27 cellular contexts compared by ENCODE assay signal in the genomic region with DNA sequence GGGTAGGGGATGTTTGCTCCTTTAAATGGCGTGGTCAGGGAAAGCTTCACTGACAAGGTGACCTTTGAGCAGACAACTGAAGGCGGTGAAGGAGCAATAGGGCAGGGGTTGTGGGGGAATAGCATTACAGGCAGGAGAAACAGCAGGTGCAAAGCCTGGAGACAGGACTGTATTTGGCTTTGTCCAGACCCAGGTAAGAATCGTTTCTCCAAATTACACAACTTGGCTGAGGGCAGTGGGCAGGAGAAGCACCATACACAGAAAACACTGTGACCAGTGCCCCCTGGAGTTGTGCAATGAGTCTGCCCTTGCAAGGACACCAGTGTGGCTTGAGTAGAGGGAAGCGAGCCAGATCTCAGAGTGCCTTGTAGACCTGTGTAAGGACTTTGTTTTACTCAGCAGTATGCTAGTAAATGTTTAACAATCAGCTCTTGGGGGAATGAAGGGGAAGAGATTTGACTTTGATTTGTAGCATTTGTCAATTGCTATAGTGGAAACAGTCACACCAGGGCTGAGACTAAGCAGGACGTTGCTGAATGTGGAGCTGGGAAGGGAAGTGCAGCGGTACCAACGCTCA.
DNase-seq lines count a peak whose midpoint lies in the region; ATAC-seq and TF ChIP-seq lines count a peak whose summit lies in the region.
"Had no signal": no experiment of that assay in that cellular context is flagged by ENCODE, and none has a peak within 500 bp of the region (broad histone marks: within the 10 kb centered on the region; RNA-seq: fewer than 3 reads in every experiment).

No MANE protein-coding gene starts in this region.

- no peak overlapping the region for H2BK120ac ChIP-seq in trophoblast cell (ENCODE audit: insufficient read depth, low read length, poor library complexity)

- no peak overlapping the region for H3K4me3 Mint-ChIP-seq in activated T-helper 2 cell treated with anti-CD3 and anti-CD28 coated beads, Interferon-gamma antibody, Interleukin-2, Interleukin-4, amounts not matched to agents 10 μg/mL and 5 μg/mL and 100 μg/mL, durations not matched to agents 14 hours and 24 hours and 36 hours (ENCODE audit: low read depth)
- no peak overlapping the region for H3K4me3 Mint-ChIP-seq in naive thymus-derived CD8-positive, alpha-beta T cell
- H3K4me3 Mint-ChIP-seq: activated CD4-positive, alpha-beta T cell treated with anti-CD3 and anti-CD28 coated beads, Interleukin-2, amount 10 ng/mL, durations not matched to agents 7 days and 5 days; CD14-positive monocyte; naive thymus-derived CD4-positive, alpha-beta T cell had no signal

- no peak overlapping the region for H3K4ac ChIP-seq in trophoblast cell (ENCODE audit: low read depth, low read length)

- no peak overlapping the region for H3K27ac ChIP-seq in left ventricle myocardium inferior (replicated peaks)
- H3K27ac ChIP-seq in trophoblast cell (ENCODE audit: low read depth, low read length) = no peak overlapping the region
- H3K27ac ChIP-seq: adrenal gland, cardiac muscle cell, gastroesophageal sphincter, skin epidermis, uterus had no signal

- H3K23ac ChIP-seq in trophoblast cell (ENCODE audit: low read length) = no peak overlapping the region

- no peak overlapping the region for H2AFZ ChIP-seq in trophoblast cell (ENCODE audit: insufficient read depth, low read length, poor library complexity)

- H3K27me3 ChIP-seq in left ventricle myocardium inferior (ENCODE audit: low read depth) = no peaks in the 10 kb centered on the region
- no peaks in the 10 kb centered on the region for H3K27me3 ChIP-seq in trophoblast cell (ENCODE audit: insufficient read depth, low read length)
- H3K27me3 ChIP-seq: adrenal gland, cardiac muscle cell, gastroesophageal sphincter, uterus had no signal

- no peak for DNase-seq in left ventricle myocardium inferior
- DNase-seq in left ventricle myocardium superior = no peak
- peak; percentile 12 for DNase-seq in iPS-NIHi7 (ENCODE audit: extremely low spot score)
- peak; percentile 70 for DNase-seq in mucosa of gallbladder (ENCODE audit: low spot score)
- DNase-seq in activated T-helper 2 cell treated with anti-CD3 and anti-CD28 coated beads, Interferon-gamma antibody, Interleukin-2, Interleukin-4, amounts not matched to agents 10 μg/mL and 5 μg/mL and 100 μg/mL, durations not matched to agents 14 hours and 24 hours and 36 hours (ENCODE audit: low spot score) = no peak
- DNase-seq in naive thymus-derived CD8-positive, alpha-beta T cell = no peak
- no peak for DNase-seq in NCI-H2227 treated with DMSO at 0.1 percent for 48 hours (lab: John Stamatoyannopoulos, UW)
- no peak for DNase-seq in trophoblast cell
- DNase-seq: activated CD4-positive, alpha-beta T cell treated with anti-CD3 and anti-CD28 coated beads, Interleukin-2, amount 10 ng/mL, durations not matched to agents 7 days and 5 days; activated CD8-positive, alpha-beta memory T cell treated with anti-CD3 and anti-CD28 coated beads, Interleukin-2, amount 50 U/mL, for 4 hours; activated gamma-delta T cell; adrenal gland; DMS79; mammary epithelial cell; naive thymus-derived CD4-positive, alpha-beta T cell; NCI-H1105; NCI-H2081 treated with DMSO at 0.1 percent for 48 hours; posterior cingulate gyrus; SHP77; stimulated activated CD4-positive, alpha-beta T cell treated with anti-CD3 and anti-CD28 coated beads, Interleukin-4, amount 100 ng/mL, for 1 hour; T-helper 1 cell; uterus had no signal

- no peak for ATAC-seq in left ventricle myocardium superior
- ATAC-seq in naive thymus-derived CD8-positive, alpha-beta T cell = no peak
- ATAC-seq: esophagus mucosa; gastroesophageal sphincter; naive thymus-derived CD4-positive, alpha-beta T cell had no signal

- no CpG with 5 or more reads among the region's 7 CpGs for WGBS in trophoblast cell (ENCODE audit: extremely low coverage, insufficient coverage, insufficient read length)

- H3K4me1 ChIP-seq in left ventricle myocardium inferior (no peaks in the 10 kb centered on the region), trophoblast cell (ENCODE audit: control insufficient read depth in 1 of 2, insufficient read depth in 2 of 2, low read length in 2 of 2) (no peaks in the 10 kb centered on the region)
- H3K4me1 ChIP-seq: gastroesophageal sphincter, uterus had no signal

- no peak overlapping the region for H3K4me2 ChIP-seq in trophoblast cell (ENCODE audit: low read length)

- no peaks in the 10 kb centered on the region for H3K4me1 Mint-ChIP-seq in activated T-helper 2 cell treated with anti-CD3 and anti-CD28 coated beads, Interferon-gamma antibody, Interleukin-2, Interleukin-4, amounts not matched to agents 10 μg/mL and 5 μg/mL and 100 μg/mL, durations not matched to agents 14 hours and 24 hours and 36 hours (ENCODE audit: low read depth)
- H3K4me1 Mint-ChIP-seq in naive thymus-derived CD8-positive, alpha-beta T cell = no peaks in the 10 kb centered on the region
- H3K4me1 Mint-ChIP-seq: activated CD4-positive, alpha-beta T cell treated with anti-CD3 and anti-CD28 coated beads, Interleukin-2, amount 10 ng/mL, durations not matched to agents 7 days and 5 days; CD14-positive monocyte had no signal

- H2AK5ac ChIP-seq in trophoblast cell (ENCODE audit: low read length) = no peak overlapping the region

- peaks cover 3% of the 10 kb centered on the region for H3K27me3 Mint-ChIP-seq in activated T-helper 2 cell treated with anti-CD3 and anti-CD28 coated beads, Interferon-gamma antibody, Interleukin-2, Interleukin-4, amounts not matched to agents 10 μg/mL and 5 μg/mL and 100 μg/mL, durations not matched to agents 14 hours and 24 hours and 36 hours (ENCODE audit: low read depth)
- peaks cover 3 to 8% (median 8%) of the 10 kb centered on the region in 5 donors for H3K27me3 Mint-ChIP-seq in naive thymus-derived CD8-positive, alpha-beta T cell

- H3K79me1 ChIP-seq in trophoblast cell (ENCODE audit: low read length) = no peaks in the 10 kb centered on the region

- H3K27ac Mint-ChIP-seq in activated T-helper 2 cell treated with anti-CD3 and anti-CD28 coated beads, Interferon-gamma antibody, Interleukin-2, Interleukin-4, amounts not matched to agents 10 μg/mL and 5 μg/mL and 100 μg/mL, durations not matched to agents 14 hours and 24 hours and 36 hours = no peak overlapping the region
- H3K27ac Mint-ChIP-seq in naive thymus-derived CD8-positive, alpha-beta T cell = no peak overlapping the region
- H3K27ac Mint-ChIP-seq: activated CD4-positive, alpha-beta T cell treated with anti-CD3 and anti-CD28 coated beads, Interleukin-2, amount 10 ng/mL, durations not matched to agents 7 days and 5 days; CD14-positive monocyte; naive thymus-derived CD4-positive, alpha-beta T cell had no signal

- no peak overlapping the region for H3K14ac ChIP-seq in trophoblast cell (ENCODE audit: low read length)

- H3K4me3 ChIP-seq in left ventricle myocardium inferior (peak overlapping the region; percentile 31), trophoblast cell (ENCODE audit: low read depth, low read length) (no peak overlapping the region)
- H3K4me3 ChIP-seq: adrenal gland, cardiac muscle cell, gastroesophageal sphincter, skin epidermis, uterus had no signal

- H2BK5ac ChIP-seq in trophoblast cell (ENCODE audit: low read depth, low read length, poor library complexity) = no peak overlapping the region

- H3K36me3 Mint-ChIP-seq in activated T-helper 2 cell treated with anti-CD3 and anti-CD28 coated beads, Interferon-gamma antibody, Interleukin-2, Interleukin-4, amounts not matched to agents 10 μg/mL and 5 μg/mL and 100 μg/mL, durations not matched to agents 14 hours and 24 hours and 36 hours (ENCODE audit: low read depth) = no peaks in the 10 kb centered on the region
- H3K36me3 Mint-ChIP-seq in naive thymus-derived CD8-positive, alpha-beta T cell = no peaks in the 10 kb centered on the region
- H3K36me3 Mint-ChIP-seq: CD14-positive monocyte; naive thymus-derived CD4-positive, alpha-beta T cell had no signal

- no peak overlapping the region for H4K8ac ChIP-seq in trophoblast cell (ENCODE audit: low read depth, low read length)

- TF ChIP-seq CTCF in left ventricle myocardium inferior (IDR thresholded peaks at IDR 0.05; ENCODE audit: borderline replicate concordance) = no peak

- H3K9me3 ChIP-seq in left ventricle myocardium inferior (replicated peaks) (no peaks in the 10 kb centered on the region), trophoblast cell (ENCODE audit: insufficient read depth, low read depth, low read length) (no peaks in the 10 kb centered on the region)
- H3K9me3 ChIP-seq: adrenal gland, gastroesophageal sphincter, uterus had no signal

- no peaks in the 10 kb centered on the region for H3K36me3 ChIP-seq in left ventricle myocardium inferior
- no peaks in the 10 kb centered on the region for H3K36me3 ChIP-seq in trophoblast cell (ENCODE audit: control insufficient read depth in 1 of 2, insufficient read depth in 2 of 2, low read length in 2 of 2)
- H3K36me3 ChIP-seq: adrenal gland, cardiac muscle cell, gastroesophageal sphincter, uterus had no signal

- no peak overlapping the region for H4K12ac ChIP-seq in trophoblast cell (ENCODE audit: low read depth, low read length)

- H2BK12ac ChIP-seq in trophoblast cell (ENCODE audit: low read length) = no peak overlapping the region

- no peak overlapping the region for H3K18ac ChIP-seq in trophoblast cell (ENCODE audit: low read length)

- intact Hi-C loops in left ventricle myocardium inferior (cut with micrococcal nuclease) = no loop called here
- intact Hi-C loops in left ventricle myocardium superior (cut with micrococcal nuclease) = no loop called here
- intact Hi-C loops in activated T-helper 2 cell treated with anti-CD3 and anti-CD28 coated beads, Interferon-gamma antibody, Interleukin-2, Interleukin-4, amounts not matched to agents 10 μg/mL and 5 μg/mL and 100 μg/mL, durations not matched to agents 14 hours and 24 hours and 36 hours (cut with micrococcal nuclease) = no loop called here

- no peak overlapping the region for H4K91ac ChIP-seq in trophoblast cell (ENCODE audit: low read depth, low read length)

- no peaks in the 10 kb centered on the region for H3K79me2 ChIP-seq in trophoblast cell (ENCODE audit: control insufficient read depth, insufficient read depth, low read length, poor library complexity)

- no peaks in the 10 kb centered on the region for H3K9me3 Mint-ChIP-seq in activated T-helper 2 cell treated with anti-CD3 and anti-CD28 coated beads, Interferon-gamma antibody, Interleukin-2, Interleukin-4, amounts not matched to agents 10 μg/mL and 5 μg/mL and 100 μg/mL, durations not matched to agents 14 hours and 24 hours and 36 hours
- no peaks in the 10 kb centered on the region for H3K9me3 Mint-ChIP-seq in naive thymus-derived CD8-positive, alpha-beta T cell
- H3K9me3 Mint-ChIP-seq: activated CD4-positive, alpha-beta T cell treated with anti-CD3 and anti-CD28 coated beads, Interleukin-2, amount 10 ng/mL, durations not matched to agents 7 days and 5 days had no signal

- POLR2A ChIA-PET in naive thymus-derived CD8-positive, alpha-beta T cell (lab: Charles Lee) = no interaction called here

- H3K9ac ChIP-seq in trophoblast cell (ENCODE audit: low read length) = no peak overlapping the region

Comparison
In these comparisons a context has a peak if more than half of its experiments do, and no peak if none do; other contexts are left out.
1. DNase-seq: peak in iPS-NIHi7 (single experiment) and mucosa of gallbladder (single experiment); none in left ventricle myocardium inferior (single experiment), left ventricle myocardium superior (single experiment), activated T-helper 2 cell treated with anti-CD3 and anti-CD28 coated beads, Interferon-gamma antibody, Interleukin-2, Interleukin-4, amounts not matched to agents 10 μg/mL and 5 μg/mL and 100 μg/mL, durations not matched to agents 14 hours and 24 hours and 36 hours (single experiment), naive thymus-derived CD8-positive, alpha-beta T cell (0 of 10), NCI-H2227 treated with DMSO at 0.1 percent for 48 hours (single experiment) and trophoblast cell (0 of 2).